Comparison of ENCODE assay signal across 1 cellular context in the genomic region with DNA sequence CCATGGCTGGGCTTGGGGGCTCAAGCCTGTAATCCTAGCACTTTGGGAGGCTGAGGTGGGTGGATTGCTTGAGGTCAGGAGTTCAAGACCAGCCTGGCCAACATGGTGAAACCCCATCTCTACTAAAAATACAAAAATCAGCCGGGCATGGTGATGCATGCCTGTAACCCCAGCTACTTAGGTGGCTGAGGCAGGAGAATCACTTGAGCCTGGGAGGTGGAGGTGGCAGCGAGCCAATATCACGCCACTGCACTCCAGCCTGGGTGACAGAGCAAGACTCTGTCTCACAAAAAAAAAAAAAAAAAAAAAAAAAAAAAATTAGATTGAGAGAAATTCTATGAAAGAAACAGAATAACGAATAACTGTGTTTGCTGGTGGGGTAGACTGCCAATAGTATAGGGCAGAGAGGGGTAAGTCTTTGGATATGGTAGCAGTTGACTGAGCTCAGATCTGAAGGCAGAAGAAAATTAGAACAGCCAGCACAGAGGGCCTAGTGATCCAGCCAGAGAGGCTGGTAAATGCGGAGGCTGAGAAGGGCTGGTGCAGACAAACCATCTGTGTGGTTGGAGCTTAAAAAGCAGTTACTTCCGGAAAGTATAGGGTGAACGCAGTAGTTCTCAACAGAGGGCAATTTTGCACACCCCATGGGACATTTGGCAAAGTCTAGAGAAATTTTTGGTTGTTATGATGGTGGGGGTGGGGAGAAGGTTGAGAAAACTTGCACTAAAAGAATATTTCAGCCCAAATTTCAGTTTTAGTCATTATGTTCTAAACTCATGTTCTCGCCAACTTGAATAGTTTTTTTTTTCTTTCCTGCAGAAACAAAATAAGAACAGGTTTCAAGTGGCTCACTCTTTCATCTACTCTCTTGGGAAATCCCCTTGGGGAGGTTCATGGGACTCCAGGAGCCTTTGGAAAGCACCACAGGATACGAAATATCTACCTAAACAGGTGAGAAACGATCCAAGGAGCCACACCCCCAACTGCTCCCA.
TF ChIP-seq lines count a peak whose summit lies in the region.

No MANE protein-coding gene starts in this region.

TF ChIP-seq in WTC11, 78 proteins besides CTCF, POLR2A, EP300 and RAD21 (continued from another document):
- TF ChIP-seq, protein P1, sequence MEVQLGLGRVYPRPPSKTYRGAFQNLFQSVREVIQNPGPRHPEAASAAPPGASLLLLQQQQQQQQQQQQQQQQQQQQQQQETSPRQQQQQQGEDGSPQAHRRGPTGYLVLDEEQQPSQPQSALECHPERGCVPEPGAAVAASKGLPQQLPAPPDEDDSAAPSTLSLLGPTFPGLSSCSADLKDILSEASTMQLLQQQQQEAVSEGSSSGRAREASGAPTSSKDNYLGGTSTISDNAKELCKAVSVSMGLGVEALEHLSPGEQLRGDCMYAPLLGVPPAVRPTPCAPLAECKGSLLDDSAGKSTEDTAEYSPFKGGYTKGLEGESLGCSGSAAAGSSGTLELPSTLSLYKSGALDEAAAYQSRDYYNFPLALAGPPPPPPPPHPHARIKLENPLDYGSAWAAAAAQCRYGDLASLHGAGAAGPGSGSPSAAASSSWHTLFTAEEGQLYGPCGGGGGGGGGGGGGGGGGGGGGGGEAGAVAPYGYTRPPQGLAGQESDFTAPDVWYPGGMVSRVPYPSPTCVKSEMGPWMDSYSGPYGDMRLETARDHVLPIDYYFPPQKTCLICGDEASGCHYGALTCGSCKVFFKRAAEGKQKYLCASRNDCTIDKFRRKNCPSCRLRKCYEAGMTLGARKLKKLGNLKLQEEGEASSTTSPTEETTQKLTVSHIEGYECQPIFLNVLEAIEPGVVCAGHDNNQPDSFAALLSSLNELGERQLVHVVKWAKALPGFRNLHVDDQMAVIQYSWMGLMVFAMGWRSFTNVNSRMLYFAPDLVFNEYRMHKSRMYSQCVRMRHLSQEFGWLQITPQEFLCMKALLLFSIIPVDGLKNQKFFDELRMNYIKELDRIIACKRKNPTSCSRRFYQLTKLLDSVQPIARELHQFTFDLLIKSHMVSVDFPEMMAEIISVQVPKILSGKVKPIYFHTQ (CRISPR knock-in tag; IDR thresholded peaks at IDR 0.05) = no peak
- TF ChIP-seq ELF4 (CRISPR knock-in tag; IDR thresholded peaks at IDR 0.05; ENCODE audit: low read depth) = no peak
- TF ChIP-seq NFATC4 (CRISPR knock-in tag; IDR thresholded peaks at IDR 0.05) = no peak
- TF ChIP-seq TEAD1 (CRISPR knock-in tag; IDR thresholded peaks at IDR 0.05) = no peak
TF ChIP-seq in WTC11: peak in this region for 0.
